ENCODE assay signal across 8 cellular contexts in the genomic region with DNA sequence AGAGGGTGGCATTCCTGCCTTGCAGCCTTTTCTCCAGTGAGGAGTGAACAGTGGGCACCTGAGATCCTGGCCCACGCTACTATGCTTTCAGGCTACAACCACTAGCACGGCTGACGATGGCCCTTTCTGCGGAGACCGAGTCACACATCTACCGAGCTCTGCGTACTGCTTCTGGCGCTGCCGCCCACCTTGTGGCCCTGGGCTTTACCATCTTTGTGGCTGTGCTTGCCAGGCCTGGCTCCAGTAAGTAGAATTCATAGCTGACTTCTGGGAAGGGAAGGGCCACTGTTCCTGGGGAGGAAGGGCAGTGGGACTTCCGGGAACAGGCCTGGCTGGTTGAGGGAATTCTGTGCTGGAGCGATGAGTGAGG. TPM values are rescaled to one million over a fixed set of nuclear protein-coding genes. Genes with fewer than 3 reads are reported as not detected.
A peak's percentile ranks its signal among the peaks of the same experiment; 100 is the strongest.
DNase-seq lines count a peak whose midpoint lies in the region; ATAC-seq and TF ChIP-seq lines count a peak whose summit lies in the region.

No MANE protein-coding gene starts in this region.

- ATAC-seq in gastrocnemius medialis (no peak), GM19463 (IDR thresholded peaks at IDR 0.05; ENCODE audit: unreplicated experiment) (no peak), GM21723 (IDR thresholded peaks at IDR 0.05; ENCODE audit: unreplicated experiment) (no peak), GM21515 (IDR thresholded peaks at IDR 0.05; ENCODE audit: unreplicated experiment) (no peak)

- no peaks in the 10 kb centered on the region for H3K9me2 ChIP-seq in SU-DHL-6 (replicated peaks; ENCODE audit: insufficient read depth, low read length)

- H3K27ac ChIP-seq in SU-DHL-6 (ENCODE audit: low read depth, low read length) (no peak overlapping the region), gastrocnemius medialis (peak overlapping the region; percentile 86 to 97 (median 90))

- peak overlapping the region; percentile 95 for H3K4me2 ChIP-seq in SU-DHL-6 (ENCODE audit: low read depth, low read length, poor library complexity, severe bottlenecking)

- no peaks in the 10 kb centered on the region for H4K20me1 ChIP-seq in SU-DHL-6 (ENCODE audit: low read depth, low read length)

- H2AFZ ChIP-seq in SU-DHL-6 (ENCODE audit: low read depth, low read length, severe bottlenecking), result no peak overlapping the region

- H3K4me3 ChIP-seq in GM12875 (ENCODE audit: low read depth, low read length), result peak overlapping the region; percentile 99
- H3K4me3 ChIP-seq in SU-DHL-6 (ENCODE audit: insufficient read depth, low read length, poor library complexity, severe bottlenecking), result peak overlapping the region; percentile 75
- peak overlapping the region; percentile 92 for H3K4me3 ChIP-seq in fibroblast of pulmonary artery (replicated peaks; ENCODE audit: low read depth, low read length)
- H3K4me3 ChIP-seq in gastrocnemius medialis, result peak overlapping the region; percentile 64 to 91 (median 76)

- no peaks in the 10 kb centered on the region for H3K27me3 ChIP-seq in SU-DHL-6 (ENCODE audit: low read length)
- H3K27me3 ChIP-seq in gastrocnemius medialis, result no peaks in the 10 kb centered on the region

- intact Hi-C loops in gastrocnemius medialis (cut with DNase I; ENCODE audit: low total_unique reads), result loop anchor here (10.0 kb wide), 1 partner anchor 1043 kb away; the partner anchor contains the start of gene RBM15B

- H3F3A ChIP-seq in SU-DHL-6 (ENCODE audit: insufficient read depth), result no peaks in the 10 kb centered on the region; the same call in 1 of the 2 replicates

- H3K4me1 ChIP-seq in gastrocnemius medialis, result peaks cover 40 to 54% of the 10 kb centered on the region in 2 donors

- peak overlapping the region; percentile 81 for H3K9ac ChIP-seq in SU-DHL-6 (ENCODE audit: low read length)

- TF ChIP-seq POLR2A in gastrocnemius medialis (IDR thresholded peaks at IDR 0.05), result no peak

- no peak for DNase-seq in fibroblast of pulmonary artery (ENCODE audit: low read depth)
- DNase-seq in gastrocnemius medialis, result no peak
- DNase-seq in NCI-H128 (lab: John Stamatoyannopoulos, UW; ENCODE audit: unreplicated experiment), result no peak

- no peaks in the 10 kb centered on the region for H3K9me3 ChIP-seq in SU-DHL-6 (ENCODE audit: insufficient read depth, low read length)
- H3K9me3 ChIP-seq in gastrocnemius medialis, result no peaks in the 10 kb centered on the region

- H3K36me3 ChIP-seq in SU-DHL-6 (ENCODE audit: low read length) (no peaks in the 10 kb centered on the region), gastrocnemius medialis (peaks cover 0 to 39% of the 10 kb centered on the region in 2 donors)

- peaks cover 16% of the 10 kb centered on the region for H3K79me2 ChIP-seq in SU-DHL-6 (ENCODE audit: insufficient read depth, low read length)

- in situ Hi-C loops in gastrocnemius medialis (cut with MboI; ENCODE audit: low sequenced_read_pairs in 4 of 4), result loop anchor here in 1 of 4 donors (25.0 kb wide), 1 partner anchor 186 kb away; no protein-coding TSS in a partner anchor

- TF ChIP-seq CTCF in GM12875 (IDR thresholded peaks at IDR 0.05; ENCODE audit: borderline replicate concordance, insufficient read depth, low read depth, low read length) (no peak), SU-DHL-6 (IDR thresholded peaks at IDR 0.05; ENCODE audit: insufficient read depth, low read length, poor library complexity, severe bottlenecking) (no peak), fibroblast of pulmonary artery (IDR thresholded peaks at IDR 0.05; ENCODE audit: low read length, missing control alignments) (no peak), gastrocnemius medialis (IDR thresholded peaks at IDR 0.05 in 4 of 5, conservative IDR thresholded peaks at IDR 0.05 in 1 of 5) (no peak)

RNA-seq across cellular contexts. Expression of gene CYB561D2, which starts 0.6 kb away (rescaled TPM):
- total RNA-seq in gastrocnemius medialis, result 10 to 100 TPM; 13.3 to 19.9 (median 17.8) TPM

RNA-seq across cellular contexts. Expression of gene NPRL2, which starts 0.7 kb away (rescaled TPM):
- 10 to 100 TPM; 14.1 to 26.2 (median 23.1) TPM for total RNA-seq in gastrocnemius medialis

RNA-seq across cellular contexts. Expression of gene ZMYND10, which starts 5.8 kb away (rescaled TPM):
- 1 to 10 TPM in 1 of 4 donors, not detected in 3; 3.0 TPM for total RNA-seq in gastrocnemius medialis

RNA-seq across cellular contexts. Expression of gene TMEM115, which starts 8.0 kb away (rescaled TPM):
- 10 to 100 TPM; 26.9 to 57.8 (median 42.3) TPM for total RNA-seq in gastrocnemius medialis

RNA-seq across cellular contexts. Expression of gene RASSF1, which starts 10.7 kb away (rescaled TPM):
- total RNA-seq in gastrocnemius medialis, result 10 to 100 TPM; 13.3 to 22.5 (median 18.0) TPM
